1 cellular context compared by ENCODE assay signal in genomic region chrX:134524181-134524580, GRCh38.
TF ChIP-seq lines count a peak whose summit lies in the region.

No MANE protein-coding gene starts in this region.

TF ChIP-seq in WTC11, 78 proteins besides CTCF, POLR2A, EP300 and RAD21 (continued from another document):
- TF ChIP-seq PREB (CRISPR knock-in tag; IDR thresholded peaks at IDR 0.05; ENCODE audit: borderline replicate concordance) (no peak), ZNF263 (CRISPR knock-in tag; IDR thresholded peaks at IDR 0.05; ENCODE audit: low read depth) (no peak), EMX1 (CRISPR knock-in tag; IDR thresholded peaks at IDR 0.05) (no peak), ZMAT4 (CRISPR knock-in tag; IDR thresholded peaks at IDR 0.05) (no peak), TEAD1 (CRISPR knock-in tag; IDR thresholded peaks at IDR 0.05) (no peak), ZNF425 (CRISPR knock-in tag; conservative IDR thresholded peaks at IDR 0.05) (no peak), PRRX2 (CRISPR knock-in tag; IDR thresholded peaks at IDR 0.05) (no peak), SP1 (CRISPR knock-in tag; conservative IDR thresholded peaks at IDR 0.05) (no peak), ERG (CRISPR knock-in tag; IDR thresholded peaks at IDR 0.05) (no peak), IRF2 (CRISPR knock-in tag; IDR thresholded peaks at IDR 0.05; ENCODE audit: borderline replicate concordance, low read depth) (no peak), HMGXB4 (CRISPR knock-in tag; IDR thresholded peaks at IDR 0.05) (no peak), SMAD4 (CRISPR knock-in tag; IDR thresholded peaks at IDR 0.05) (no peak), ZNF423 (CRISPR knock-in tag; IDR thresholded peaks at IDR 0.05) (no peak)
